ENCODE assay signal across 15 cellular contexts in the genomic region with DNA sequence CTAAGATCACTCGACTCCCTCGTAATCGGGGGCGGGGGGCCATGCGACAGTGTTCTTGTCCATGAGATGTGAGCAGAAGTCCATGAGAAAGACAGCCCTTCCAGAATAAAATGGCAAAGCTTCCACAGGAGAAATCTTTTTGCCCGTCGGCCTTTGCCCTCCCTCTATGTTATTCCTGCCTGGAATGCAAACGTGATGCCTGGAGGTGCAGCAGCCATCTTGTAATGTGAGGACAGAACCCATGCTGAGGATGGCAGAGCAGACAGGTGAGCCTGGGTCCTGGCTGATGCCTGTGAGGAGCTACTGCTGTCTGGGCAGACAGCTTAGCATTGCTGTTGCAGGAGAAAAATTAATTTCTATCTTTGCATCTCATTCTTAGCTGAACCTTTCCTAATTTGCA.
"Had no signal": no experiment of that assay in that cellular context is flagged by ENCODE, and none has a peak within 500 bp of the region (broad histone marks: within the 10 kb centered on the region; RNA-seq: fewer than 3 reads in every experiment).

No MANE protein-coding gene starts in this region.

- H3K27ac Mint-ChIP-seq: memory B cell, nephron progenitor cell had no signal

- DNase-seq: activated CD4-positive, CD25-positive, alpha-beta regulatory T cell treated with anti-CD3 and anti-CD28 coated beads, Interleukin-2, amount 50 U/mL, for 72 hours; activated effector memory CD4-positive, alpha-beta T cell treated with Interleukin-2 at 50 U/mL for 16 hours; activated T-cell treated with anti-CD3 and anti-CD28 coated beads, Interleukin-2, amount 50 U/mL, for 1 hour; central memory CD4-positive, alpha-beta T cell; cortex of kidney; effector memory CD4-positive, alpha-beta T cell; kidney; left ventricle myocardium inferior; nephron progenitor cell; SK-N-SH; stimulated activated CD4-positive, alpha-beta T cell treated with anti-CD3 and anti-CD28 coated beads, Interleukin-2, amount 100 ng/mL, for 48 hours; thyroid gland; uterus had no signal

- H3K27me3 ChIP-seq: adrenal gland, thyroid gland, uterus had no signal

- H3K4me1 Mint-ChIP-seq: nephron progenitor cell had no signal

- H3K4me2 ChIP-seq: SK-N-SH had no signal

- H3K4me3 ChIP-seq: adrenal gland, left ventricle myocardium inferior, thyroid gland, uterus had no signal

- H3K4me3 Mint-ChIP-seq: memory B cell, nephron progenitor cell had no signal

- H3K36me3 ChIP-seq: thyroid gland, uterus had no signal

- H3K4me1 ChIP-seq: adrenal gland, left ventricle myocardium inferior, thyroid gland, uterus had no signal

- H3K9me3 Mint-ChIP-seq: memory B cell, nephron progenitor cell had no signal

- H3K9me3 ChIP-seq: adrenal gland, SK-N-SH, thyroid gland, uterus had no signal

- H3K27ac ChIP-seq: adrenal gland, left ventricle myocardium inferior, thyroid gland, uterus had no signal

- H3K9me2 ChIP-seq: SK-N-SH had no signal

- H3K9ac ChIP-seq: SK-N-SH had no signal

- H3K27me3 Mint-ChIP-seq: memory B cell had no signal
